ENCODE assay signal across 9 cellular contexts in the genomic region with DNA sequence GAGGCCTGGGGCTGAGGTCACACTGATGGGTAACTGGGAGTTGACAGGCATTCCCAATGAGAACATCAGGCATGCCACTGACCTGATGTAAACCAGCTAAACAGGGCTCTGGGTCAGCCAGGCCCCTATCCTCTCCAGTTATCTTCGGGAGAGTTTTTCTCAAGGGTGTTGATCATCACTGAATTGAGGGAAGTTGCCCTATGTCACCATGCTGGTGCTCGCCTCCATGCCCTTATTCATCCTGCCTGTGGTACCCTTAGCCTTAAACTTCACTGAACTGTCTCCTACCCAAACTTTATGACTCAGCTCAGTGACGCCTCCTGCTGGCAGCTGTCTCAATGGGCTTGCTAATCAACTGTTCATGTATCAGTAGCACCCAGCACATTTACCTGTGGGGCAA.
DNase-seq lines count a peak whose midpoint lies in the region; ATAC-seq and TF ChIP-seq lines count a peak whose summit lies in the region.
"Had no signal": no experiment of that assay in that cellular context is flagged by ENCODE, and none has a peak within 500 bp of the region (broad histone marks: within the 10 kb centered on the region; RNA-seq: fewer than 3 reads in every experiment).

No MANE protein-coding gene starts in this region.

- H3K27me3 ChIP-seq in GM23338 (ENCODE audit: insufficient read depth) (no peaks in the 10 kb centered on the region), kidney epithelial cell (ENCODE audit: control insufficient read depth, insufficient read depth, low read length) (no peaks in the 10 kb centered on the region), dorsolateral prefrontal cortex (no peaks in the 10 kb centered on the region)

- H3K27ac ChIP-seq in GM23338 (ENCODE audit: low read depth) (no peak overlapping the region), dorsolateral prefrontal cortex (no peak overlapping the region)

- peak; percentile 88 to 92 for TF ChIP-seq CTCF in GM23338 (conservative IDR thresholded peaks at IDR 0.05; ENCODE audit: low read depth in 2 of 2)
- peak; percentile 13 for TF ChIP-seq CTCF in kidney epithelial cell (IDR thresholded peaks at IDR 0.05; ENCODE audit: insufficient read depth, low read length, poor library complexity, severe bottlenecking)
- TF ChIP-seq CTCF in dorsolateral prefrontal cortex (IDR thresholded peaks at IDR 0.05 in 54 of 56, conservative IDR thresholded peaks at IDR 0.05 in 2 of 56; ENCODE audit: low read depth in 1 of 56, partially characterized antibody in 56 of 56): peak in 3 of 56 donors; percentile 7 to 13 (median 10)

- DNase-seq in ACHN: peak; percentile 31
- DNase-seq in GM23338 (ENCODE audit: low spot score): peak; percentile 84
- DNase-seq in activated CD4-positive, alpha-beta T cell treated with anti-CD3 and anti-CD28 coated beads, Interleukin-2, amount 50 U/mL, for 48 hours: peak; percentile 43 to 49
- no peak for DNase-seq in kidney epithelial cell (ENCODE audit: low read depth)
- no peak for DNase-seq in ureter (ENCODE audit: low spot score)
- no peak for DNase-seq in DMS114 treated with DMSO at 0.1 percent for 48 hours (lab: John Stamatoyannopoulos, UW; ENCODE audit: unreplicated experiment)
- DNase-seq in dorsolateral prefrontal cortex: no peak
- DNase-seq: effector CD8-positive, alpha-beta T cell had no signal

- H4K20me1 ChIP-seq in GM23338 (replicated peaks; ENCODE audit: insufficient read depth): no peaks in the 10 kb centered on the region

- in situ Hi-C loops in ACHN (cut with HindIII; ENCODE audit: low pct_ligation_motif_present, low pct_unique_long_range_greater_than_20kb, low sequenced_read_pairs): no loop called here

- no peak overlapping the region for H3K27ac Mint-ChIP-seq in GM23338

- no peak overlapping the region for H3K4me3 ChIP-seq in GM23338
- H3K4me3 ChIP-seq in kidney epithelial cell (ENCODE audit: low read depth, low read length): no peak overlapping the region
- no peak overlapping the region for H3K4me3 ChIP-seq in dorsolateral prefrontal cortex

- no peak overlapping the region for H3K4me2 ChIP-seq in GM23338

- peak; percentile 92 for ATAC-seq in GM23338
- ATAC-seq in HG02763 (IDR thresholded peaks at IDR 0.05; ENCODE audit: unreplicated experiment): no peak

- peaks cover 12% of the 10 kb centered on the region; the same call in 2 of the 3 replicates for H3K36me3 Mint-ChIP-seq in GM23338 (ENCODE audit: low read depth)

- no peak overlapping the region for H3K4me3 Mint-ChIP-seq in GM23338

- H3K9me3 Mint-ChIP-seq in GM23338: peaks cover 23% of the 10 kb centered on the region

- no peaks in the 10 kb centered on the region for H3K36me3 ChIP-seq in GM23338 (ENCODE audit: insufficient read depth)
- H3K36me3 ChIP-seq in kidney epithelial cell (ENCODE audit: control insufficient read depth, insufficient read depth, low read length): no peaks in the 10 kb centered on the region

- 0 out of 2 replicates have a peak, but pooled peaks cover 4% of the 10 kb centered on the region for H3K9me2 ChIP-seq in GM23338 (ENCODE audit: insufficient read depth)

- intact Hi-C loops in dorsolateral prefrontal cortex (cut with DNase I): no loop called here

- no peaks in the 10 kb centered on the region for H3F3A ChIP-seq in GM23338 (replicated peaks; ENCODE audit: low read depth)

- H3K27me3 Mint-ChIP-seq in GM23338 (ENCODE audit: insufficient read depth, low read depth, poor library complexity): peaks cover 6% of the 10 kb centered on the region

- H2AFZ ChIP-seq in GM23338: no peak overlapping the region

- H3K79me2 ChIP-seq in GM23338 (replicated peaks; ENCODE audit: insufficient read depth): no peaks in the 10 kb centered on the region

- peaks cover 4% of the 10 kb centered on the region; the same call in 2 of the 3 replicates for H3K4me1 Mint-ChIP-seq in GM23338

- peaks cover 4% of the 10 kb centered on the region for H3K4me1 ChIP-seq in GM23338 (ENCODE audit: insufficient read depth)

TF ChIP-seq in GM23338, 12 proteins besides CTCF, POLR2A, EP300 and RAD21 (continues in another document):
- TF ChIP-seq POLR2AphosphoS5 (IDR thresholded peaks at IDR 0.05; ENCODE audit: low read depth): no peak
- TF ChIP-seq EZH2 (IDR thresholded peaks at IDR 0.05; ENCODE audit: low read depth, unreplicated experiment): no peak
- no peak for TF ChIP-seq STAT1 (IDR thresholded peaks at IDR 0.05; ENCODE audit: unreplicated experiment)
- TF ChIP-seq EZH2phosphoT487 (IDR thresholded peaks at IDR 0.05; ENCODE audit: unreplicated experiment): no peak
- TF ChIP-seq JUNB (IDR thresholded peaks at IDR 0.05; ENCODE audit: unreplicated experiment): no peak
- TF ChIP-seq CREB1 (CRISPR knock-in tag; IDR thresholded peaks at IDR 0.05; ENCODE audit: low read depth): no peak
- TF ChIP-seq, protein P1, sequence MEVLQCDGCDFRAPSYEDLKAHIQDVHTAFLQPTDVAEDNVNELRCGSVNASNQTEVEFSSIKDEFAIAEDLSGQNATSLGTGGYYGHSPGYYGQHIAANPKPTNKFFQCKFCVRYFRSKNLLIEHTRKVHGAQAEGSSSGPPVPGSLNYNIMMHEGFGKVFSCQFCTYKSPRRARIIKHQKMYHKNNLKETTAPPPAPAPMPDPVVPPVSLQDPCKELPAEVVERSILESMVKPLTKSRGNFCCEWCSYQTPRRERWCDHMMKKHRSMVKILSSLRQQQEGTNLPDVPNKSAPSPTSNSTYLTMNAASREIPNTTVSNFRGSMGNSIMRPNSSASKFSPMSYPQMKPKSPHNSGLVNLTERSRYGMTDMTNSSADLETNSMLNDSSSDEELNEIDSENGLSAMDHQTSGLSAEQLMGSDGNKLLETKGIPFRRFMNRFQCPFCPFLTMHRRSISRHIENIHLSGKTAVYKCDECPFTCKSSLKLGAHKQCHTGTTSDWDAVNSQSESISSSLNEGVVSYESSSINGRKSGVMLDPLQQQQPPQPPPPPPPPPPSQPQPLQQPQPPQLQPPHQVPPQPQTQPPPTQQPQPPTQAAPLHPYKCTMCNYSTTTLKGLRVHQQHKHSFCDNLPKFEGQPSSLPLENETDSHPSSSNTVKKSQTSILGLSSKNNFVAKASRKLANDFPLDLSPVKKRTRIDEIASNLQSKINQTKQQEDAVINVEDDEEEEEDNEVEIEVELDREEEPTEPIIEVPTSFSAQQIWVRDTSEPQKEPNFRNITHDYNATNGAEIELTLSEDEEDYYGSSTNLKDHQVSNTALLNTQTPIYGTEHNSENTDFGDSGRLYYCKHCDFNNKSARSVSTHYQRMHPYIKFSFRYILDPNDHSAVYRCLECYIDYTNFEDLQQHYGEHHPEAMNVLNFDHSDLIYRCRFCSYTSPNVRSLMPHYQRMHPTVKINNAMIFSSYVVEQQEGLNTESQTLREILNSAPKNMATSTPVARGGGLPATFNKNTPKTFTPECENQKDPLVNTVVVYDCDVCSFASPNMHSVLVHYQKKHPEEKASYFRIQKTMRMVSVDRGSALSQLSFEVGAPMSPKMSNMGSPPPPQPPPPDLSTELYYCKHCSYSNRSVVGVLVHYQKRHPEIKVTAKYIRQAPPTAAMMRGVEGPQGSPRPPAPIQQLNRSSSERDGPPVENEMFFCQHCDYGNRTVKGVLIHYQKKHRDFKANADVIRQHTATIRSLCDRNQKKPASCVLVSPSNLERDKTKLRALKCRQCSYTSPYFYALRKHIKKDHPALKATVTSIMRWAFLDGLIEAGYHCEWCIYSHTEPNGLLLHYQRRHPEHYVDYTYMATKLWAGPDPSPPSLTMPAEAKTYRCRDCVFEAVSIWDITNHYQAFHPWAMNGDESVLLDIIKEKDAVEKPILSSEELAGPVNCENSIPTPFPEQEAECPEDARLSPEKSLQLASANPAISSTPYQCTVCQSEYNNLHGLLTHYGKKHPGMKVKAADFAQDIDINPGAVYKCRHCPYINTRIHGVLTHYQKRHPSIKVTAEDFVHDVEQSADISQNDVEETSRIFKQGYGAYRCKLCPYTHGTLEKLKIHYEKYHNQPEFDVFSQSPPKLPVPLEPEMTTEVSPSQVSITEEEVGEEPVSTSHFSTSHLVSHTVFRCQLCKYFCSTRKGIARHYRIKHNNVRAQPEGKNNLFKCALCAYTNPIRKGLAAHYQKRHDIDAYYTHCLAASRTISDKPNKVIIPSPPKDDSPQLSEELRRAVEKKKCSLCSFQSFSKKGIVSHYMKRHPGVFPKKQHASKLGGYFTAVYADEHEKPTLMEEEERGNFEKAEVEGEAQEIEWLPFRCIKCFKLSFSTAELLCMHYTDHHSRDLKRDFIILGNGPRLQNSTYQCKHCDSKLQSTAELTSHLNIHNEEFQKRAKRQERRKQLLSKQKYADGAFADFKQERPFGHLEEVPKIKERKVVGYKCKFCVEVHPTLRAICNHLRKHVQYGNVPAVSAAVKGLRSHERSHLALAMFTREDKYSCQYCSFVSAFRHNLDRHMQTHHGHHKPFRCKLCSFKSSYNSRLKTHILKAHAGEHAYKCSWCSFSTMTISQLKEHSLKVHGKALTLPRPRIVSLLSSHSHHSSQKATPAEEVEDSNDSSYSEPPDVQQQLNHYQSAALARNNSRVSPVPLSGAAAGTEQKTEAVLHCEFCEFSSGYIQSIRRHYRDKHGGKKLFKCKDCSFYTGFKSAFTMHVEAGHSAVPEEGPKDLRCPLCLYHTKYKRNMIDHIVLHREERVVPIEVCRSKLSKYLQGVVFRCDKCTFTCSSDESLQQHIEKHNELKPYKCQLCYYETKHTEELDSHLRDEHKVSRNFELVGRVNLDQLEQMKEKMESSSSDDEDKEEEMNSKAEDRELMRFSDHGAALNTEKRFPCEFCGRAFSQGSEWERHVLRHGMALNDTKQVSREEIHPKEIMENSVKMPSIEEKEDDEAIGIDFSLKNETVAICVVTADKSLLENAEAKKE (CRISPR knock-in tag; IDR thresholded peaks at IDR 0.05): no peak
- no peak for TF ChIP-seq ZNF331 (CRISPR knock-in tag; IDR thresholded peaks at IDR 0.05; ENCODE audit: low read depth)
- no peak for TF ChIP-seq NANOG (IDR thresholded peaks at IDR 0.05; ENCODE audit: borderline replicate concordance)

Comparison
In these comparisons a context has a peak if more than half of its experiments do, and no peak if none do; other contexts are left out.
1. DNase-seq: peak in ACHN (single experiment), GM23338 (single experiment) and activated CD4-positive, alpha-beta T cell treated with anti-CD3 and anti-CD28 coated beads, Interleukin-2, amount 50 U/mL, for 48 hours (2 of 2); none in kidney epithelial cell (single experiment), ureter (single experiment), DMS114 treated with DMSO at 0.1 percent for 48 hours (single experiment) and dorsolateral prefrontal cortex (0 of 10).